ENCODE assay signal across 8 cellular contexts in genomic region chr9:122126340-122127333, GRCh38. TPM values are rescaled to one million over a fixed set of nuclear protein-coding genes. Genes with fewer than 3 reads are reported as not detected.
DNase-seq lines count a peak whose midpoint lies in the region; ATAC-seq and TF ChIP-seq lines count a peak whose summit lies in the region.

No MANE protein-coding gene starts in this region.

- H3K36me3 ChIP-seq in colonic mucosa: no peaks in the 10 kb centered on the region
- no peaks in the 10 kb centered on the region for H3K36me3 ChIP-seq in muscle layer of colon (ENCODE audit: insufficient read depth, low read length)

- peaks cover 5 to 12% (median 6%) of the 10 kb centered on the region in 3 donors for H3K4me1 Mint-ChIP-seq in IgD-negative memory B cell

- H3K27me3 Mint-ChIP-seq in IgD-negative memory B cell: peaks cover 48% of the 10 kb centered on the region

- H3K4me1 ChIP-seq in colonic mucosa (no peaks in the 10 kb centered on the region), muscle layer of colon (ENCODE audit: insufficient read depth, low read length) (peaks cover 23% of the 10 kb centered on the region)

- H3K36me3 Mint-ChIP-seq in IgD-negative memory B cell: no peaks in the 10 kb centered on the region

- H3K27me3 ChIP-seq in colonic mucosa: peaks cover 12% of the 10 kb centered on the region
- H3K27me3 ChIP-seq in muscle layer of colon (ENCODE audit: control insufficient read depth in 1 of 2, insufficient read depth in 2 of 2, low read length in 2 of 2): peaks cover 0 to 11% of the 10 kb centered on the region in 2 donors

- H3K9me3 Mint-ChIP-seq in IgD-negative memory B cell: no peaks in the 10 kb centered on the region

- H3K9me3 ChIP-seq in colonic mucosa (no peaks in the 10 kb centered on the region), muscle layer of colon (ENCODE audit: low read length) (no peaks in the 10 kb centered on the region)

- intact Hi-C loops in colonic mucosa (cut with DNase I): loop anchor here (10.0 kb wide), 2 partner anchors 328 to 678 kb away; partner anchors contain the start of gene OR1K1

- no peak for DNase-seq in AG09309 (ENCODE audit: low read depth)
- no peak for DNase-seq in colonic mucosa
- no peak for DNase-seq in dedifferentiated amniotic fluid mesenchymal stem cell (ENCODE audit: extremely low spot score)
- DNase-seq in GF-D8 (lab: John Stamatoyannopoulos, UW): no peak
- no peak for DNase-seq in superior temporal gyrus (ENCODE audit: extremely low spot score)

- TF ChIP-seq CTCF in AG09309 (IDR thresholded peaks at IDR 0.05; ENCODE audit: control insufficient read depth, insufficient read depth, low read depth, low read length, missing control alignments): peak; percentile 5
- TF ChIP-seq CTCF in colonic mucosa (IDR thresholded peaks at IDR 0.05): no peak

- peak overlapping the region in 3 of 4 donors; percentile 67 to 85 (median 83) for H3K4me3 Mint-ChIP-seq in IgD-negative memory B cell

- H3K27ac Mint-ChIP-seq in IgD-negative memory B cell: no peak overlapping the region

- H3K9ac ChIP-seq in colonic mucosa (ENCODE audit: low read depth in 2 of 2, low read length in 2 of 2): no peak overlapping the region
- no peak overlapping the region for H3K9ac ChIP-seq in muscle layer of colon (ENCODE audit: low read length)

- peak overlapping the region; percentile 45 for H3K4me3 ChIP-seq in AG09309 (ENCODE audit: control insufficient read depth, low read depth, low read length)
- H3K4me3 ChIP-seq in colonic mucosa: peak overlapping the region; percentile 19
- peak overlapping the region; percentile 49 to 63 for H3K4me3 ChIP-seq in muscle layer of colon (ENCODE audit: low read depth in 1 of 2, low read length in 2 of 2)

- no peak overlapping the region for H3K27ac ChIP-seq in colonic mucosa
- H3K27ac ChIP-seq in muscle layer of colon (ENCODE audit: low read depth, low read length): no peak overlapping the region

- ATAC-seq in HG02610 (IDR thresholded peaks at IDR 0.05; ENCODE audit: unreplicated experiment): no peak

RNA-seq across cellular contexts. Expression of gene NDUFA8, which starts 32.9 kb away (rescaled TPM):
- polyA plus RNA-seq in IgD-negative memory B cell: 73.0 TPM
- total RNA-seq in colonic mucosa: 100 to 1,000 TPM in 1 of 2 donors, 10 to 100 TPM in 1; 77.4 to 103 TPM

RNA-seq across cellular contexts. Expression of gene MORN5, which starts 33.1 kb away (rescaled TPM):
- not detected for polyA plus RNA-seq in IgD-negative memory B cell
- 1 to 10 TPM in 1 of 2 donors, not detected in 1; 7.0 TPM for total RNA-seq in colonic mucosa

RNA-seq across cellular contexts. Expression of gene TTLL11, which starts 33.5 kb away (rescaled TPM):
- 6.0 TPM for polyA plus RNA-seq in IgD-negative memory B cell
- total RNA-seq in colonic mucosa: 1 to 10 TPM; 5.1 to 5.5 TPM
